11 cellular contexts compared by ENCODE assay signal in the genomic region with DNA sequence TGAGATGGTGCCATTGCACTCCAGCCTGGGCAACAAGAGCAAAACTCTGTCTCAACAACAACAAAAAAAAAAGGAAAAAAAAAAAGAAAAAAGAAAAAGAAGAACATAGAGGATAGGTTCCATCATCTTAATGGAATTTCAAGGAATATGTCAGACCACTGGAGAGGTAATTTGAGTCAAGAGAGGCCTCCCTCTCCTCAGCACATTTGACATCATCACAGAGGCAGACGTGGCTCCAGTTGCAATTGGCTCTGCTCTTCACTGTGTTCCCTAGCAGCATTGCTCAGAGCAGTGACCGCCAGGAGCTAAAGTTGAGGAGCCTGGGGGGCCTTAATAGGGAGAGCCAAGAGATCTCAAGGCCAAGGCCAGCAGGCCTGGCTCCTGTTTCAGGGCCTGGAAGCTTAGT.
DNase-seq lines count a peak whose midpoint lies in the region; ATAC-seq and TF ChIP-seq lines count a peak whose summit lies in the region.
"Had no signal": no experiment of that assay in that cellular context is flagged by ENCODE, and none has a peak within 500 bp of the region (broad histone marks: within the 10 kb centered on the region; RNA-seq: fewer than 3 reads in every experiment).

No MANE protein-coding gene starts in this region.

- peak; percentile 18 for DNase-seq in G401 (ENCODE audit: low spot score)
- peak; percentile 31 for DNase-seq in astrocyte of the hippocampus (ENCODE audit: low read depth, low spot score)
- DNase-seq in left ventricle myocardium inferior: peak; percentile 46
- DNase-seq in sciatic nerve (ENCODE audit: low spot score): peak; percentile 78
- no peak for DNase-seq in NCI-H1436 treated with DMSO at 0.1 percent for 48 hours (lab: John Stamatoyannopoulos, UW)
- no peak for DNase-seq in iPS-NIHi7 (ENCODE audit: extremely low spot score)
- DNase-seq: naive B cell had no signal

- H3K4me1 ChIP-seq in left ventricle myocardium inferior: peaks cover 12% of the 10 kb centered on the region
- H3K4me1 ChIP-seq: BE2C had no signal

- intact Hi-C loops in left ventricle myocardium inferior (cut with micrococcal nuclease): no loop called here
- intact Hi-C loops in sciatic nerve (cut with DNase I): no loop called here

- H3K4me3 ChIP-seq in left ventricle myocardium inferior: no peak overlapping the region

- ATAC-seq in sciatic nerve (peak; percentile 95), HG03039 (IDR thresholded peaks at IDR 0.05; ENCODE audit: unreplicated experiment) (no peak), HG03108 (IDR thresholded peaks at IDR 0.05; ENCODE audit: unreplicated experiment) (no peak)
- ATAC-seq: Panc1 had no signal

- peaks cover 4% of the 10 kb centered on the region for H3K9me3 ChIP-seq in left ventricle myocardium inferior (replicated peaks)
- H3K9me3 ChIP-seq: BE2C had no signal

- H3K27me3 ChIP-seq in left ventricle myocardium inferior (ENCODE audit: low read depth): no peaks in the 10 kb centered on the region
- H3K27me3 ChIP-seq: BE2C had no signal

- no peaks in the 10 kb centered on the region for H3K36me3 ChIP-seq in left ventricle myocardium inferior
- H3K36me3 ChIP-seq: BE2C had no signal

- peak overlapping the region; percentile 52 for H3K27ac ChIP-seq in left ventricle myocardium inferior (replicated peaks)

- TF ChIP-seq CTCF in left ventricle myocardium inferior (IDR thresholded peaks at IDR 0.05; ENCODE audit: borderline replicate concordance): no peak

- in situ Hi-C loops in G401 (cut with HindIII; ENCODE audit: low sequenced_read_pairs): no loop called here

Comparison
In these comparisons a context has a peak if more than half of its experiments do, and no peak if none do; other contexts are left out.
1. DNase-seq: peak in G401 (single experiment), astrocyte of the hippocampus (single experiment), left ventricle myocardium inferior (single experiment) and sciatic nerve (single experiment); none in NCI-H1436 treated with DMSO at 0.1 percent for 48 hours (single experiment) and iPS-NIHi7 (single experiment).